36 cellular contexts compared by ENCODE assay signal in genomic region chr7:150919160-150919559, GRCh38. TPM values are rescaled to one million over a fixed set of nuclear protein-coding genes. Genes with fewer than 3 reads are reported as not detected.
DNase-seq lines count a peak whose midpoint lies in the region; ATAC-seq, FAIRE-seq and TF ChIP-seq lines count a peak whose summit lies in the region.
"Had no signal": no experiment of that assay in that cellular context is flagged by ENCODE, and none has a peak within 500 bp of the region (broad histone marks: within the 10 kb centered on the region; RNA-seq: fewer than 3 reads in every experiment).

No MANE protein-coding gene starts in this region.

- TF ChIP-seq EP300 in A549 (IDR thresholded peaks at IDR 0.05) (no peak), Ishikawa (IDR thresholded peaks at IDR 0.05; ENCODE audit: borderline replicate concordance) (no peak), K562 (IDR thresholded peaks at IDR 0.05; ENCODE audit: low read length) (no peak)

- H3K4me1 ChIP-seq in A549 (no peaks in the 10 kb centered on the region), K562 (replicated peaks in 1 of 2; ENCODE audit: control insufficient read depth in 2 of 2, insufficient read depth in 2 of 2, low read length in 2 of 2) (peaks cover 4 to 18% of the 10 kb centered on the region in 2 experiments; a peak in 3 of 5 replicates)
- H3K4me1 ChIP-seq: BE2C, Caco-2 had no signal

- WGBS in A549 (ENCODE audit: missing lambda C conversion rate): 58% methylated on average over 10 of the region's 10 CpGs
- 47% methylated on average over 10 of the region's 10 CpGs for WGBS in K562 (ENCODE audit: insufficient coverage, low coverage, missing lambda C conversion rate)

- ATAC-seq in A549 (no peak), K562 (no peak), left lobe of liver (no peak), Right ventricle myocardium inferior (no peak)
- ATAC-seq: CD8-positive, alpha-beta T cell had no signal

- no TSS peak for BruUV-seq in K562 (replicated peaks; lab: Mats Ljungman, UMichigan)

- intact Hi-C loops in K562 (cut with micrococcal nuclease): no loop called here
- intact Hi-C loops in Right ventricle myocardium inferior (cut with DNase I): no loop called here

- H3K4me3 ChIP-seq in A549: no peak overlapping the region
- no peak overlapping the region for H3K4me3 ChIP-seq in K562
- H3K4me3 ChIP-seq: BLaER1; BLaER1 treated with 17β-estradiol and CSF1 and Interleukin-3, amounts not matched to agents 10 nM and 100 nM had no signal

- no peaks in the 10 kb centered on the region for H3K9me3 Mint-ChIP-seq in nephron
- no peaks in the 10 kb centered on the region for H3K9me3 Mint-ChIP-seq in activated CD4-positive, alpha-beta T cell treated with anti-CD3 and anti-CD28 coated beads, Interleukin-2, amount 10 ng/mL, durations not matched to agents 7 days and 5 days
- H3K9me3 Mint-ChIP-seq: CD14-positive monocyte; CD4-positive, alpha-beta memory T cell; CD4-positive, alpha-beta T cell; CD4-positive, CD25-positive, alpha-beta regulatory T cell; CD8-positive, alpha-beta memory T cell; CD8-positive, alpha-beta T cell had no signal

- H2AFZ ChIP-seq in K562 (ENCODE audit: low read depth, low read length): peak overlapping the region; percentile 81

- H3K36me3 ChIP-seq in K562 (ENCODE audit: control insufficient read depth, insufficient read depth, low read length): no peaks in the 10 kb centered on the region
- H3K36me3 ChIP-seq: BE2C; BLaER1; BLaER1 treated with 17β-estradiol and CSF1 and Interleukin-3, amounts not matched to agents 10 nM and 100 nM had no signal

- H4K20me1 ChIP-seq in K562 (replicated peaks; ENCODE audit: control insufficient read depth, insufficient read depth, low read length): no peaks in the 10 kb centered on the region
- H4K20me1 ChIP-seq: BLaER1; BLaER1 treated with 17β-estradiol and CSF1 and Interleukin-3, amounts not matched to agents 10 nM and 100 nM had no signal

- no peaks in the 10 kb centered on the region for H3K9me3 ChIP-seq in A549
- no peaks in the 10 kb centered on the region for H3K9me3 ChIP-seq in K562 (replicated peaks; ENCODE audit: control insufficient read depth, insufficient read depth, low read depth, low read length)
- H3K9me3 ChIP-seq: BE2C; BLaER1; BLaER1 treated with 17β-estradiol and CSF1 and Interleukin-3, amounts not matched to agents 10 nM and 100 nM; Caco-2 had no signal

- TF ChIP-seq POLR2A in A549 (IDR thresholded peaks at IDR 0.05; ENCODE audit: low read length) (no peak), K562 (conservative IDR thresholded peaks at IDR 0.05) (no peak)

- H3K4me2 ChIP-seq in A549: no peak overlapping the region
- 0 out of 2 replicates have a peak overlapping the region, but pooled peaks have one; percentile 1 for H3K4me2 ChIP-seq in K562 (ENCODE audit: insufficient read depth, low read length)

- in situ Hi-C loops in K562 (cut with MboI): no loop called here

- FAIRE-seq in A549 (lab: Jason Lieb, UNC) (peak; percentile 13), K562 (lab: Jason Lieb, UNC) (no peak)
- FAIRE-seq: A204.1, D721Med had no signal

- peaks cover 0 to 10% of the 10 kb centered on the region in 2 experiments for H3K27me3 ChIP-seq in K562 (ENCODE audit: control insufficient read depth in 2 of 2, insufficient read depth in 2 of 2, low read length in 2 of 2)
- H3K27me3 ChIP-seq: BE2C; BLaER1; BLaER1 treated with 17β-estradiol and CSF1 and Interleukin-3, amounts not matched to agents 10 nM and 100 nM had no signal

- no peaks in the 10 kb centered on the region for H3K79me2 ChIP-seq in K562 (ENCODE audit: control insufficient read depth, insufficient read depth, low read length)

- no peak overlapping the region for H3K4me3 Mint-ChIP-seq in nephron
- no peak overlapping the region for H3K4me3 Mint-ChIP-seq in activated CD4-positive, alpha-beta T cell treated with anti-CD3 and anti-CD28 coated beads, Interleukin-2, amount 10 ng/mL, durations not matched to agents 7 days and 5 days
- H3K4me3 Mint-ChIP-seq: B cell; CD14-positive monocyte; CD4-positive, alpha-beta memory T cell; CD4-positive, alpha-beta T cell; CD4-positive, CD25-positive, alpha-beta regulatory T cell; CD8-positive, alpha-beta memory T cell; CD8-positive, alpha-beta T cell had no signal

- H3K4me1 Mint-ChIP-seq in nephron: peaks cover 17% of the 10 kb centered on the region
- peaks cover 8% of the 10 kb centered on the region for H3K4me1 Mint-ChIP-seq in activated CD4-positive, alpha-beta T cell treated with anti-CD3 and anti-CD28 coated beads, Interleukin-2, amount 10 ng/mL, durations not matched to agents 7 days and 5 days
- H3K4me1 Mint-ChIP-seq: B cell had no signal

- H3K27me3 Mint-ChIP-seq in nephron (ENCODE audit: low read depth): peaks cover 10% of the 10 kb centered on the region
- peaks cover 45% of the 10 kb centered on the region for H3K27me3 Mint-ChIP-seq in activated CD4-positive, alpha-beta T cell treated with anti-CD3 and anti-CD28 coated beads, Interleukin-2, amount 10 ng/mL, durations not matched to agents 7 days and 5 days

- DNase-seq in A549 (ENCODE audit: low read depth in 1 of 2, low spot score in 1 of 2) (no peak), K562 (ENCODE audit: extremely low read depth in 1 of 4, low spot score in 3 of 4) (no peak), left lobe of liver (ENCODE audit: low spot score) (no peak), mesenteric fat pad (ENCODE audit: low spot score) (no peak), Right ventricle myocardium inferior (ENCODE audit: missing footprints) (no peak)
- no peak for DNase-seq in activated CD4-positive, alpha-beta T cell treated with anti-CD3 and anti-CD28 coated beads, Interleukin-2, amount 10 ng/mL, durations not matched to agents 7 days and 5 days
- DNase-seq: 8988T; ACHN; AML-193; BE2C; C1 segment of cervical spinal cord; Caco-2; Calu3; CD4-positive, alpha-beta memory T cell; CD4-positive, alpha-beta T cell; CD4-positive, CD25-positive, alpha-beta regulatory T cell; CD8-positive, alpha-beta memory T cell; CD8-positive, alpha-beta T cell; COR-L47; DMS 273 treated with DMSO at 0.1 percent for 48 hours; DMS153; DMS53; DMS79; DMS79 treated with DMSO at 0.1 percent for 48 hours; DND-41; EL had no signal

- POLR2A ChIA-PET in A549 (lab: Yijun Ruan, JAX) (no interaction called here), K562 (lab: Yijun Ruan, JAX) (interaction anchor here (1.2 to 4.1 kb wide), 7 partner anchors 8 to 43 kb away, joined by 3 to 20 read pairs (median 4); no protein-coding TSS in a partner anchor)
- POLR2A ChIA-PET in activated CD4-positive, alpha-beta T cell treated with anti-CD3 and anti-CD28 coated beads, Interleukin-2, amount 10 ng/mL, durations not matched to agents 7 days and 5 days (lab: Charles Lee): no interaction called here

- H3K9ac ChIP-seq in K562 (ENCODE audit: insufficient read depth in 1 of 2, low read depth in 2 of 2, low read length in 2 of 2): no peak overlapping the region
- H3K9ac ChIP-seq: BLaER1; BLaER1 treated with 17β-estradiol and CSF1 and Interleukin-3, amounts not matched to agents 10 nM and 100 nM had no signal

- H3K27ac ChIP-seq in A549 (no peak overlapping the region), K562 (ENCODE audit: extremely low read depth, low read depth, low read length) (no peak overlapping the region)
- H3K27ac ChIP-seq: 22Rv1; BLaER1; BLaER1 treated with 17β-estradiol and CSF1 and Interleukin-3, amounts not matched to agents 10 nM and 100 nM; C4-2B had no signal

- CTCF ChIA-PET in A549 (lab: Yijun Ruan, JAX) (interaction anchor here (0.6 to 3.4 kb wide), 4 partner anchors 10 to 21 kb away, joined by 3 to 15 read pairs (median 4); no protein-coding TSS in a partner anchor), K562 (lab: Yijun Ruan, JAX; ENCODE audit: low intra/inter-chr PET ratio) (no interaction called here)
- CTCF ChIA-PET in activated CD4-positive, alpha-beta T cell treated with anti-CD3 and anti-CD28 coated beads, Interleukin-2, amount 10 ng/mL, durations not matched to agents 7 days and 5 days (lab: Charles Lee): interaction anchor here (1.5 to 2.2 kb wide), 2 partner anchors 11 to 19 kb away, joined by 6 to 8 read pairs; no protein-coding TSS in a partner anchor

- H3K36me3 Mint-ChIP-seq in nephron (ENCODE audit: low read depth): no peaks in the 10 kb centered on the region
- H3K36me3 Mint-ChIP-seq in activated CD4-positive, alpha-beta T cell treated with anti-CD3 and anti-CD28 coated beads, Interleukin-2, amount 10 ng/mL, durations not matched to agents 7 days and 5 days (ENCODE audit: low read depth): no peaks in the 10 kb centered on the region
- H3K36me3 Mint-ChIP-seq: CD14-positive monocyte; CD4-positive, alpha-beta memory T cell; CD4-positive, CD25-positive, alpha-beta regulatory T cell; CD8-positive, alpha-beta memory T cell; CD8-positive, alpha-beta T cell had no signal

- TF ChIP-seq CTCF in A549 (IDR thresholded peaks at IDR 0.05) (no peak), K562 (IDR thresholded peaks at IDR 0.05 in 2 of 3, conservative IDR thresholded peaks at IDR 0.05 in 1 of 3; ENCODE audit: insufficient read depth in 2 of 3, low read depth in 1 of 3, low read length in 3 of 3) (no peak), nephron (IDR thresholded peaks at IDR 0.05; ENCODE audit: unreplicated experiment in 3 of 3) (no peak)

- TF ChIP-seq RAD21 in A549 (conservative IDR thresholded peaks at IDR 0.05 in 1 of 2, IDR thresholded peaks at IDR 0.05 in 1 of 2) (no peak), Ishikawa (IDR thresholded peaks at IDR 0.05; ENCODE audit: low read depth) (no peak), K562 (CRISPR knock-in tag; conservative IDR thresholded peaks at IDR 0.05 in 1 of 2, IDR thresholded peaks at IDR 0.05 in 1 of 2) (no peak)

- H3K9me1 ChIP-seq in K562 (ENCODE audit: control insufficient read depth, insufficient read depth, low read length): no peaks in the 10 kb centered on the region

- peak overlapping the region in 2 of 3 experiments; percentile 20 to 35 for H3K27ac Mint-ChIP-seq in nephron
- no peak overlapping the region for H3K27ac Mint-ChIP-seq in activated CD4-positive, alpha-beta T cell treated with anti-CD3 and anti-CD28 coated beads, Interleukin-2, amount 10 ng/mL, durations not matched to agents 7 days and 5 days
- H3K27ac Mint-ChIP-seq: B cell; CD14-positive monocyte; CD4-positive, alpha-beta memory T cell; CD4-positive, alpha-beta T cell; CD4-positive, CD25-positive, alpha-beta regulatory T cell; CD8-positive, alpha-beta memory T cell; CD8-positive, alpha-beta T cell had no signal

RNA-seq across cellular contexts. Expression of gene KCNH2, which starts 59.0 kb away (rescaled TPM):
- polyA plus RNA-seq in A549 (2011; rRNA removed): 0.26 and 0.44 TPM in 2 replicates
- polyA plus RNA-seq in A549 (2012; cell fraction: cytosol; rRNA removed): 0.61 and 0.78 TPM in 2 replicates
- 0.84 and 1.3 TPM in 2 replicates for polyA plus RNA-seq in A549 (2012; cell fraction: nucleus; rRNA removed)
- 0.41 to 0.45 TPM (median 0.41 TPM) in 3 replicates for polyA plus RNA-seq in A549 (2017; fragmentation: RNase III; extraction: RNeasy Plus Mini Kit Qiagen cat#74134 plus additional on column Dnase treatment)
- polyA minus RNA-seq in A549 (2011; rRNA and poly(A)+ RNA removed): 0.41 and 0.78 TPM in 2 replicates
- 101 and 344 TPM in 2 replicates for total RNA-seq in K562 (2011; cell fraction: chromatin; rRNA removed; ENCODE audit: low replicate concordance)
- 421 and 427 TPM in 2 replicates for total RNA-seq in K562 (2011; cell fraction: nucleolus; rRNA removed)
- 291 and 342 TPM in 2 replicates for total RNA-seq in K562 (2011; cell fraction: nucleoplasm; rRNA removed)
- 326 and 470 TPM in 2 replicates for total RNA-seq in K562 (2014; rRNA removed)
- total RNA-seq in K562 (2014; rRNA removed; fragmentation: Illumina TruSeq; extraction: Trizol): 63.4 and 97.8 TPM in 2 replicates
- 215 and 218 TPM in 2 replicates for total RNA-seq in K562 (2015; rRNA removed; fragmentation: Illumina TruSeq; extraction: Trizol)
- 368 and 385 TPM in 2 replicates for total RNA-seq in K562 (2021)
- 125 and 154 TPM in 2 replicates for polyA plus RNA-seq in K562 (2011; rRNA removed)
- polyA plus RNA-seq in K562 (2011; cell fraction: cytosol; rRNA removed): 184 and 684 TPM in 2 replicates
- 202 and 446 TPM in 2 replicates for polyA plus RNA-seq in K562 (2011; cell fraction: nucleus; rRNA removed)
- 270 and 304 TPM in 2 replicates for polyA plus RNA-seq in K562 (2012)
- polyA plus RNA-seq in K562 (2014; fragmentation: Illumina TruSeq; extraction: Trizol): 222 and 298 TPM in 2 replicates
- polyA plus RNA-seq in K562 (2014; fragmentation: Nextera tagmentation; extraction: Ambion mirVana): 10 to 100 TPM; 18.1 to 29.0 TPM
- 251 and 295 TPM in 2 replicates for polyA plus RNA-seq in K562 (2014; rRNA removed)
- polyA minus RNA-seq in K562 (2011; rRNA and poly(A)+ RNA removed): 46.2 and 123 TPM in 2 replicates
- 133 and 200 TPM in 2 replicates for polyA minus RNA-seq in K562 (2011; cell fraction: cytosol; rRNA and poly(A)+ RNA removed)
- polyA minus RNA-seq in K562 (2011; cell fraction: nucleus; rRNA and poly(A)+ RNA removed): 111 and 144 TPM in 2 replicates
- total RNA-seq in left lobe of liver: 0.28 TPM
- total RNA-seq in activated CD4-positive, alpha-beta T cell treated with anti-CD3 and anti-CD28 coated beads, Interleukin-2, amount 10 ng/mL, durations not matched to agents 7 days and 5 days: under 1 TPM; 0.27 to 0.30 TPM
- total RNA-seq in mesenteric fat pad: 0.32 TPM
- 97.3 TPM for total RNA-seq in Right ventricle myocardium inferior
- polyA plus RNA-seq: CD14-positive monocyte had no signal

Comparison
In these comparisons a context has a peak if more than half of its experiments do, and no peak if none do; other contexts are left out.
1. RNA of gene KCNH2, which starts 59.0 kb away (total RNA-seq): 63.4 to 470 TPM in K562 and 97.3 TPM in Right ventricle myocardium inferior (single experiment); 0.32 TPM in mesenteric fat pad (single experiment), 0.27 to 0.30 TPM in activated CD4-positive, alpha-beta T cell treated with anti-CD3 and anti-CD28 coated beads, Interleukin-2, amount 10 ng/mL, durations not matched to agents 7 days and 5 days and 0.28 TPM in left lobe of liver (single experiment); every median in the first group is over 10 times any median in the second.
2. Of the 35 proteins assayed by ChIP-seq in both K562 and A549: peak only in K562: BHLHE40 and USF2; only in A549: none; in both: none; in neither: 32; mixed calls (peak in some experiments, not most) for 1.